In the genomic region with DNA sequence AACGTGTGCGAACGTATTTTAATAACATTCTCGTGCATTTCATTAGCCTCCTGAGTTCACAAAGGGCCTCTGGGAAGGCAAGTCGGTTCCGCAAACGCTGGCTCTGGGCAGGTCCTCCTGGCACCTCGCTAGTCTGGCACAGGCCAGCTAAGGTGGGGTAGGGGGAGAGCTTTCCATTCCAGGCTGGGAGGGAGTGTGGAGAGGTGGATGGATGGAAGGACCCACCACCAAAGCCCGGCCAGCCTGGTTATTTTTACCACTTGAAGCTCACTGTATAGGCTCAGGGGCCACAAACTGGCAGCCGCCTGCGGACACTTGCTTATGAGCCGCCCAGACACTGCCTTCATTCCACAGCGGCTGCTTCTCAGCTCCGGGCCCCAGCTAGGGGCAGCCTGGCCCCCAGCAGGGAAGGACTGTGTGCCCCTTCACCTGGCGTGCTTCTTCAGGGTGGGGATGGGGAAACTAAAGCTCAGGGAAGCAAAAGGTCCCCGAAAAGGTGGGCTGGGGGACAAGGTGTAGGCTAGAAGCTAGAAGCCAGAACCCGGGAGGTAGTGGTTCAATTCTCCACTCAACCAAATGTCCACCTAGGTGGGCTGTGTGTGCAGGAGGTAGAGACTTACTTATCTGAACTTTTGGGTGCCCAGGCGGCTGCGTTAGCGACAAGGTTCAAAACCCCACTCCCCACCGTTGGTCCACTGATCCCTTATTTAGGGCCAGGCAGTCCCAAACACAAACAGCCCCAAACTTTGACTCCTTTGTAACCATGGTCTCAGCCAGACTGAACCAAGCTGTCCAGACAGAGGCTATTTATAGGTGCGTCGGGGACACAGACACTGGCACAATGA, we compare ENCODE assay signal across 8 cellular contexts. TPM values are rescaled to one million over a fixed set of nuclear protein-coding genes. Genes with fewer than 3 reads are reported as not detected.
DNase-seq lines count a peak whose midpoint lies in the region; ATAC-seq and TF ChIP-seq lines count a peak whose summit lies in the region.

No MANE protein-coding gene starts in this region.

- no peak for TF ChIP-seq POLR2A in testis (IDR thresholded peaks at IDR 0.05)

- H3K27me3 Mint-ChIP-seq in WTC11 (ENCODE audit: low read depth), result no peaks in the 10 kb centered on the region; the same call in 1 of the 2 replicates

- intact Hi-C loops in heart right ventricle (cut with DNase I), result loop anchor here in 1 of 10 donors (5.0 kb wide), 1 partner anchor 36 kb away; no protein-coding TSS in a partner anchor
- intact Hi-C loops in testis (cut with DNase I; ENCODE audit: low total_unique reads), result no loop called here

- peaks cover 7% of the 10 kb centered on the region for H3K36me3 Mint-ChIP-seq in WTC11

- no peaks in the 10 kb centered on the region for H3K9me3 Mint-ChIP-seq in WTC11

- H3K4me1 ChIP-seq in heart right ventricle (peaks cover 8 to 66% (median 43%) of the 10 kb centered on the region in 9 donors), testis (peaks cover 8% of the 10 kb centered on the region)

- H3K4me3 Mint-ChIP-seq in WTC11, result peak overlapping the region; percentile 96

- no peak for ATAC-seq in WTC11
- ATAC-seq in heart right ventricle, result peak in 6 of 8 donors; percentile 14 to 63 (median 53)
- ATAC-seq in GM18517 (IDR thresholded peaks at IDR 0.05; ENCODE audit: unreplicated experiment), result no peak
- ATAC-seq in HG02623 (IDR thresholded peaks at IDR 0.05; ENCODE audit: unreplicated experiment), result no peak
- ATAC-seq in HG03175 (IDR thresholded peaks at IDR 0.05; ENCODE audit: unreplicated experiment), result no peak

- H3K9me3 ChIP-seq in heart right ventricle, result no peaks in the 10 kb centered on the region
- H3K9me3 ChIP-seq in testis, result no peaks in the 10 kb centered on the region

- H3K4me3 ChIP-seq in GM06990 (replicated peaks; ENCODE audit: low read depth, low read length) (peak overlapping the region; percentile 63), heart right ventricle (peak overlapping the region; percentile 9 to 92 (median 80)), testis (peak overlapping the region in 1 of 2 donors; percentile 55)

- 42 to 49% methylated on average over 23 of the region's 23 CpGs for WGBS in heart right ventricle, 2 donors
- WGBS in testis, 2 donors, result 46 to 47% methylated on average over 16 to 23 of the region's 23 CpGs

- H3K27ac ChIP-seq in heart right ventricle (peak overlapping the region; percentile 21 to 93 (median 84)), testis (peak overlapping the region in 1 of 2 donors; percentile 53)

- DNase-seq in GM06990 (ENCODE audit: extremely low read depth, insufficient read length), result no peak
- DNase-seq in WTC11 (ENCODE audit: low spot score), result no peak
- DNase-seq in heart right ventricle, result no peak
- peak; percentile 75 for DNase-seq in retina
- DNase-seq in testis, result no peak

- CTCF ChIA-PET in WTC11 (lab: Charles Lee), result interaction anchor here (1.2 kb wide), 1 partner anchor 14 kb away, joined by 3 read pairs; no protein-coding TSS in a partner anchor

- H3K27me3 ChIP-seq in GM06990 (replicated peaks; ENCODE audit: control insufficient read depth, insufficient read depth, low read length) (no peaks in the 10 kb centered on the region; the same call in 1 of the 2 replicates), heart right ventricle (peaks cover 0 to 33% (median 0%) of the 10 kb centered on the region in 7 donors), testis (no peaks in the 10 kb centered on the region)

- peaks cover 69% of the 10 kb centered on the region for H3K4me1 Mint-ChIP-seq in WTC11

- POLR2A ChIA-PET in WTC11 (lab: Charles Lee), result interaction anchor here (0.7 to 0.9 kb wide), 4 partner anchors 17 to 1562 kb away, joined by 3 read pairs; no protein-coding TSS in a partner anchor

- H3K27ac Mint-ChIP-seq in WTC11, result peak overlapping the region; percentile 98

- H3K36me3 ChIP-seq in GM06990 (ENCODE audit: control insufficient read depth, insufficient read depth, low read length) (no peaks in the 10 kb centered on the region), heart right ventricle (no peaks in the 10 kb centered on the region), testis (ENCODE audit: low read depth, missing control alignments) (no peaks in the 10 kb centered on the region)

- no peak for TF ChIP-seq CTCF in GM06990 (IDR thresholded peaks at IDR 0.05; ENCODE audit: insufficient read depth, low read length, poor library complexity, severe bottlenecking)
- no peak for TF ChIP-seq CTCF in WTC11 (IDR thresholded peaks at IDR 0.05)
- no peak for TF ChIP-seq CTCF in heart right ventricle (IDR thresholded peaks at IDR 0.05)
- TF ChIP-seq CTCF in testis (IDR thresholded peaks at IDR 0.05), result no peak

TF ChIP-seq in WTC11, 78 proteins besides CTCF, POLR2A, EP300 and RAD21 (continues in another document):
- TF ChIP-seq EMX1 (CRISPR knock-in tag; IDR thresholded peaks at IDR 0.05), result no peak
- TF ChIP-seq NFYB (CRISPR knock-in tag; conservative IDR thresholded peaks at IDR 0.05; ENCODE audit: low read depth), result no peak
- TF ChIP-seq, protein P1, sequence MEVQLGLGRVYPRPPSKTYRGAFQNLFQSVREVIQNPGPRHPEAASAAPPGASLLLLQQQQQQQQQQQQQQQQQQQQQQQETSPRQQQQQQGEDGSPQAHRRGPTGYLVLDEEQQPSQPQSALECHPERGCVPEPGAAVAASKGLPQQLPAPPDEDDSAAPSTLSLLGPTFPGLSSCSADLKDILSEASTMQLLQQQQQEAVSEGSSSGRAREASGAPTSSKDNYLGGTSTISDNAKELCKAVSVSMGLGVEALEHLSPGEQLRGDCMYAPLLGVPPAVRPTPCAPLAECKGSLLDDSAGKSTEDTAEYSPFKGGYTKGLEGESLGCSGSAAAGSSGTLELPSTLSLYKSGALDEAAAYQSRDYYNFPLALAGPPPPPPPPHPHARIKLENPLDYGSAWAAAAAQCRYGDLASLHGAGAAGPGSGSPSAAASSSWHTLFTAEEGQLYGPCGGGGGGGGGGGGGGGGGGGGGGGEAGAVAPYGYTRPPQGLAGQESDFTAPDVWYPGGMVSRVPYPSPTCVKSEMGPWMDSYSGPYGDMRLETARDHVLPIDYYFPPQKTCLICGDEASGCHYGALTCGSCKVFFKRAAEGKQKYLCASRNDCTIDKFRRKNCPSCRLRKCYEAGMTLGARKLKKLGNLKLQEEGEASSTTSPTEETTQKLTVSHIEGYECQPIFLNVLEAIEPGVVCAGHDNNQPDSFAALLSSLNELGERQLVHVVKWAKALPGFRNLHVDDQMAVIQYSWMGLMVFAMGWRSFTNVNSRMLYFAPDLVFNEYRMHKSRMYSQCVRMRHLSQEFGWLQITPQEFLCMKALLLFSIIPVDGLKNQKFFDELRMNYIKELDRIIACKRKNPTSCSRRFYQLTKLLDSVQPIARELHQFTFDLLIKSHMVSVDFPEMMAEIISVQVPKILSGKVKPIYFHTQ (CRISPR knock-in tag; IDR thresholded peaks at IDR 0.05), result no peak
- no peak for TF ChIP-seq ESRRA (CRISPR knock-in tag; IDR thresholded peaks at IDR 0.05; ENCODE audit: borderline replicate concordance)
- TF ChIP-seq CBFB (CRISPR knock-in tag; IDR thresholded peaks at IDR 0.05; ENCODE audit: low read depth), result no peak
- TF ChIP-seq ZNF396 (CRISPR knock-in tag; IDR thresholded peaks at IDR 0.05; ENCODE audit: borderline replicate concordance), result no peak
- no peak for TF ChIP-seq TEAD4 (CRISPR knock-in tag; IDR thresholded peaks at IDR 0.05)
- TF ChIP-seq, protein P2, sequence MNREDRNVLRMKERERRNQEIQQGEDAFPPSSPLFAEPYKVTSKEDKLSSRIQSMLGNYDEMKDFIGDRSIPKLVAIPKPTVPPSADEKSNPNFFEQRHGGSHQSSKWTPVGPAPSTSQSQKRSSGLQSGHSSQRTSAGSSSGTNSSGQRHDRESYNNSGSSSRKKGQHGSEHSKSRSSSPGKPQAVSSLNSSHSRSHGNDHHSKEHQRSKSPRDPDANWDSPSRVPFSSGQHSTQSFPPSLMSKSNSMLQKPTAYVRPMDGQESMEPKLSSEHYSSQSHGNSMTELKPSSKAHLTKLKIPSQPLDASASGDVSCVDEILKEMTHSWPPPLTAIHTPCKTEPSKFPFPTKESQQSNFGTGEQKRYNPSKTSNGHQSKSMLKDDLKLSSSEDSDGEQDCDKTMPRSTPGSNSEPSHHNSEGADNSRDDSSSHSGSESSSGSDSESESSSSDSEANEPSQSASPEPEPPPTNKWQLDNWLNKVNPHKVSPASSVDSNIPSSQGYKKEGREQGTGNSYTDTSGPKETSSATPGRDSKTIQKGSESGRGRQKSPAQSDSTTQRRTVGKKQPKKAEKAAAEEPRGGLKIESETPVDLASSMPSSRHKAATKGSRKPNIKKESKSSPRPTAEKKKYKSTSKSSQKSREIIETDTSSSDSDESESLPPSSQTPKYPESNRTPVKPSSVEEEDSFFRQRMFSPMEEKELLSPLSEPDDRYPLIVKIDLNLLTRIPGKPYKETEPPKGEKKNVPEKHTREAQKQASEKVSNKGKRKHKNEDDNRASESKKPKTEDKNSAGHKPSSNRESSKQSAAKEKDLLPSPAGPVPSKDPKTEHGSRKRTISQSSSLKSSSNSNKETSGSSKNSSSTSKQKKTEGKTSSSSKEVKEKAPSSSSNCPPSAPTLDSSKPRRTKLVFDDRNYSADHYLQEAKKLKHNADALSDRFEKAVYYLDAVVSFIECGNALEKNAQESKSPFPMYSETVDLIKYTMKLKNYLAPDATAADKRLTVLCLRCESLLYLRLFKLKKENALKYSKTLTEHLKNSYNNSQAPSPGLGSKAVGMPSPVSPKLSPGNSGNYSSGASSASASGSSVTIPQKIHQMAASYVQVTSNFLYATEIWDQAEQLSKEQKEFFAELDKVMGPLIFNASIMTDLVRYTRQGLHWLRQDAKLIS (CRISPR knock-in tag; IDR thresholded peaks at IDR 0.05; ENCODE audit: borderline replicate concordance), result no peak
- TF ChIP-seq, protein P3, sequence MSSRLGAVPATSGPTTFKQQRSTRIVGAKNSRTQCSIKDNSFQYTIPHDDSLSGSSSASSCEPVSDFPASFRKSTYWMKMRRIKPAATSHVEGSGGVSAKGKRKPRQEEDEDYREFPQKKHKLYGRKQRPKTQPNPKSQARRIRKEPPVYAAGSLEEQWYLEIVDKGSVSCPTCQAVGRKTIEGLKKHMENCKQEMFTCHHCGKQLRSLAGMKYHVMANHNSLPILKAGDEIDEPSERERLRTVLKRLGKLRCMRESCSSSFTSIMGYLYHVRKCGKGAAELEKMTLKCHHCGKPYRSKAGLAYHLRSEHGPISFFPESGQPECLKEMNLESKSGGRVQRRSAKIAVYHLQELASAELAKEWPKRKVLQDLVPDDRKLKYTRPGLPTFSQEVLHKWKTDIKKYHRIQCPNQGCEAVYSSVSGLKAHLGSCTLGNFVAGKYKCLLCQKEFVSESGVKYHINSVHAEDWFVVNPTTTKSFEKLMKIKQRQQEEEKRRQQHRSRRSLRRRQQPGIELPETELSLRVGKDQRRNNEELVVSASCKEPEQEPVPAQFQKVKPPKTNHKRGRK (CRISPR knock-in tag; IDR thresholded peaks at IDR 0.05; ENCODE audit: borderline replicate concordance), result no peak

RNA-seq across cellular contexts. Expression of a gene that starts 1.7 kb away (rescaled TPM):
- total RNA-seq in WTC11 (2021) (29.8 to 40.6 TPM (median 31.0 TPM) in 3 replicates), heart right ventricle (10 to 100 TPM; 16.1 to 39.2 (median 30.4) TPM), testis (10 to 100 TPM in 1 of 2 donors, 1 to 10 TPM in 1; 8.1 to 12.1 TPM)
- polyA plus RNA-seq in heart right ventricle (10 to 100 TPM; 10.5 to 81.8 TPM), testis (ENCODE audit: insufficient read depth, low read depth, low replicate concordance) (16.8 TPM)

Comparison
In these comparisons a context has a peak if more than half of its experiments do, and no peak if none do; other contexts are left out.
1. ATAC-seq: peak in heart right ventricle (6 of 8); none in WTC11 (single experiment), GM18517 (single experiment), HG02623 (single experiment) and HG03175 (single experiment).